Comparison of ENCODE assay signal across 30 cellular contexts in genomic region chr20:44199877-44200276, GRCh38. TPM values are rescaled to one million over a fixed set of nuclear protein-coding genes. Genes with fewer than 3 reads are reported as not detected.
A peak's percentile ranks its signal among the peaks of the same experiment; 100 is the strongest.
DNase-seq lines count a peak whose midpoint lies in the region; ATAC-seq, FAIRE-seq and TF ChIP-seq lines count a peak whose summit lies in the region.
"Had no signal": no experiment of that assay in that cellular context is flagged by ENCODE, and none has a peak within 500 bp of the region (broad histone marks: within the 10 kb centered on the region; RNA-seq: fewer than 3 reads in every experiment).

No MANE protein-coding gene starts in this region.

- peaks cover 57% of the 10 kb centered on the region for H3K36me3 Mint-ChIP-seq in T-helper 1 cell treated with Interleukin-12 subunit alpha and Interleukin-12 subunit beta and Interleukin-4 antibody, amounts not matched to agents 30 μg/mL and 1 μg/mL, for 36 hours (ENCODE audit: low read depth)
- H3K36me3 Mint-ChIP-seq in memory B cell: peaks cover 34% of the 10 kb centered on the region

- H3K9me3 Mint-ChIP-seq in T-helper 1 cell treated with Interleukin-12 subunit alpha and Interleukin-12 subunit beta and Interleukin-4 antibody, amounts not matched to agents 30 μg/mL and 1 μg/mL, for 36 hours: no peaks in the 10 kb centered on the region
- H3K9me3 Mint-ChIP-seq in memory B cell: no peaks in the 10 kb centered on the region
- H3K9me3 Mint-ChIP-seq: central memory CD8-positive, alpha-beta T cell; neural progenitor cell had no signal

- H3K79me2 ChIP-seq in HepG2 (ENCODE audit: insufficient read depth, low read length): peaks cover 53% of the 10 kb centered on the region

- H3K4me1 ChIP-seq in HepG2 (ENCODE audit: insufficient read depth, low read length) (peaks cover 7% of the 10 kb centered on the region; the same call in 1 of the 2 replicates), right lobe of liver (no peaks in the 10 kb centered on the region)
- H3K4me1 ChIP-seq: neural progenitor cell had no signal

- ATAC-seq in HepG2 (no peak; the same call in 2 of the 3 replicates), right lobe of liver (no peak), memory B cell (ENCODE audit: low read depth) (no peak), GM18511 (IDR thresholded peaks at IDR 0.05; ENCODE audit: unreplicated experiment) (no peak), HG02973 (IDR thresholded peaks at IDR 0.05; ENCODE audit: unreplicated experiment) (no peak)
- ATAC-seq: GM12878, K562, left colon, T-helper 17 cell had no signal

- in situ Hi-C loops in HepG2 (cut with HindIII; ENCODE audit: extremely low pct_ligation_motif_present, low pct_unique_long_range_greater_than_20kb): no loop called here

- CTCF ChIA-PET in HepG2 (lab: Yijun Ruan, JAX; ENCODE audit: low intra/inter-chr PET ratio, low total read pairs): no interaction called here

- FAIRE-seq in HepG2 (lab: Jason Lieb, UNC): no peak
- FAIRE-seq in urothelium cell line (lab: Jason Lieb, UNC): peak; percentile 27
- FAIRE-seq: GM12878, K562 had no signal

- TF ChIP-seq POLR2A in HepG2 (IDR thresholded peaks at IDR 0.05; ENCODE audit: insufficient read depth in 1 of 2, low read depth in 2 of 2, low read length in 2 of 2): 0 out of 4 replicates have a peak, but pooled peaks of 1 of the 2 experiments have one; percentile 12
- TF ChIP-seq POLR2A in right lobe of liver (IDR thresholded peaks at IDR 0.05): no peak

- H3K27ac ChIP-seq in HepG2 (ENCODE audit: extremely low read length, insufficient read depth, low read length) (no peak overlapping the region), right lobe of liver (no peak overlapping the region)
- H3K27ac ChIP-seq: esophagus squamous epithelium, GM23248, neural progenitor cell, VCaP had no signal

- no peak for DNase-seq in T-helper 1 cell
- DNase-seq in HepG2 (ENCODE audit: low spot score): no peak
- no peak for DNase-seq in right lobe of liver
- no peak for DNase-seq in memory B cell (ENCODE audit: low spot score in 2 of 2)
- no peak for DNase-seq in urothelium cell line (ENCODE audit: low spot score)
- DNase-seq: 8988T; activated effector memory CD4-positive, alpha-beta T cell treated with Interleukin-2 at 50 U/mL for 16 hours; AML-193; DMS79; esophagus squamous epithelium; GM23248; left colon; midbrain; NCI-H526 treated with DMSO at 0.1 percent for 48 hours; SIG-M5; stimulated activated CD4-positive, alpha-beta T cell treated with anti-CD3 and anti-CD28 coated beads, Interleukin-4, amount 100 ng/mL, for 4 hours; T-helper 17 cell had no signal

- H4K20me1 ChIP-seq in HepG2 (ENCODE audit: insufficient read depth, low read length): peaks cover 7% of the 10 kb centered on the region

- no TSS peak for BruUV-seq in HepG2 (replicated peaks; lab: Mats Ljungman, UMichigan)

- TF ChIP-seq CTCF in HepG2 (CRISPR knock-in tag; IDR thresholded peaks at IDR 0.05) (no peak), right lobe of liver (IDR thresholded peaks at IDR 0.05) (no peak)

- no peak for TF ChIP-seq RAD21 in HepG2 (CRISPR knock-in tag; IDR thresholded peaks at IDR 0.05)

- peak overlapping the region; percentile 93 for H3K27ac Mint-ChIP-seq in T-helper 1 cell treated with Interleukin-12 subunit alpha and Interleukin-12 subunit beta and Interleukin-4 antibody, amounts not matched to agents 30 μg/mL and 1 μg/mL, for 36 hours
- peak overlapping the region; percentile 28 for H3K27ac Mint-ChIP-seq in memory B cell
- H3K27ac Mint-ChIP-seq: neural progenitor cell had no signal

- H3K4me3 ChIP-seq in HepG2 (replicated peaks in 1 of 3; ENCODE audit: insufficient read depth in 1 of 3, low read depth in 2 of 3, low read length in 3 of 3): no peak overlapping the region
- H3K4me3 ChIP-seq in right lobe of liver: no peak overlapping the region
- H3K4me3 ChIP-seq: ascending aorta, esophagus squamous epithelium, GM12878, GM23248, K562, neural progenitor cell had no signal

- no peaks in the 10 kb centered on the region for H3K27me3 Mint-ChIP-seq in T-helper 1 cell treated with Interleukin-12 subunit alpha and Interleukin-12 subunit beta and Interleukin-4 antibody, amounts not matched to agents 30 μg/mL and 1 μg/mL, for 36 hours (ENCODE audit: low read depth)
- no peaks in the 10 kb centered on the region for H3K27me3 Mint-ChIP-seq in memory B cell
- H3K27me3 Mint-ChIP-seq: central memory CD8-positive, alpha-beta T cell; T-helper 17 cell had no signal

- no peaks in the 10 kb centered on the region for H3K27me3 ChIP-seq in HepG2 (ENCODE audit: control insufficient read depth in 1 of 2, insufficient read depth in 2 of 2, low read length in 2 of 2)
- H3K27me3 ChIP-seq in right lobe of liver: no peaks in the 10 kb centered on the region
- H3K27me3 ChIP-seq: ascending aorta, esophagus squamous epithelium, neural progenitor cell had no signal

- TF ChIP-seq EP300 in HepG2 (IDR thresholded peaks at IDR 0.05; ENCODE audit: low read depth in 2 of 2, low read length in 2 of 2): no peak
- TF ChIP-seq EP300 in HepG2 (CRISPR knock-in tag; IDR thresholded peaks at IDR 0.05; ENCODE audit: borderline replicate concordance): no peak

- peaks cover 24% of the 10 kb centered on the region for H3K4me1 Mint-ChIP-seq in T-helper 1 cell treated with Interleukin-12 subunit alpha and Interleukin-12 subunit beta and Interleukin-4 antibody, amounts not matched to agents 30 μg/mL and 1 μg/mL, for 36 hours (ENCODE audit: low read depth)
- peaks cover 15% of the 10 kb centered on the region for H3K4me1 Mint-ChIP-seq in memory B cell

- H3K9ac ChIP-seq in HepG2 (ENCODE audit: insufficient read depth, low read depth, low read length): no peak overlapping the region
- H3K9ac ChIP-seq: GM23248, neural progenitor cell had no signal

- no peak overlapping the region for H2AFZ ChIP-seq in HepG2 (ENCODE audit: low read length)
- H2AFZ ChIP-seq: GM23248, neural progenitor cell had no signal

- no peaks in the 10 kb centered on the region for H3K9me3 ChIP-seq in HepG2 (ENCODE audit: low read length)
- H3K9me3 ChIP-seq in right lobe of liver: no peaks in the 10 kb centered on the region
- H3K9me3 ChIP-seq: ascending aorta, esophagus squamous epithelium had no signal

- POLR2A ChIA-PET in HepG2 (lab: Yijun Ruan, JAX): no interaction called here

- intact Hi-C loops in HepG2 (cut with micrococcal nuclease; ENCODE audit: unreplicated experiment) (loop anchor here (10.0 kb wide), 2 partner anchors 475 to 535 kb away; partner anchors contain the start of genes GTSF1L and MYBL2), right lobe of liver (cut with DNase I) (no loop called here)

- 98% methylated on average over 4 of the region's 4 CpGs for WGBS in HepG2 (ENCODE audit: low lambda C conversion rate)
- WGBS in right lobe of liver (ENCODE audit: insufficient coverage, low coverage, low lambda C conversion rate, missing lambda C conversion rate): 100% methylated on average over 1 of the region's 4 CpGs

- H3K36me3 ChIP-seq in HepG2 (replicated peaks in 1 of 2; ENCODE audit: control insufficient read depth in 1 of 2, insufficient read depth in 2 of 2, low read length in 2 of 2) (peaks cover 38 to 82% of the 10 kb centered on the region in 2 experiments), right lobe of liver (peaks cover 0 to 75% (median 42%) of the 10 kb centered on the region in 4 donors)

- no peak overlapping the region for H3K4me2 ChIP-seq in HepG2 (ENCODE audit: low read depth, low read length)
- H3K4me2 ChIP-seq: neural progenitor cell had no signal

- H3K4me3 Mint-ChIP-seq in T-helper 1 cell treated with Interleukin-12 subunit alpha and Interleukin-12 subunit beta and Interleukin-4 antibody, amounts not matched to agents 30 μg/mL and 1 μg/mL, for 36 hours: no peak overlapping the region
- no peak overlapping the region for H3K4me3 Mint-ChIP-seq in memory B cell
- H3K4me3 Mint-ChIP-seq: central memory CD8-positive, alpha-beta T cell; neural progenitor cell; T-helper 17 cell had no signal

RNA-seq across cellular contexts. Expression of gene OSER1, which starts 10.7 kb away (rescaled TPM):
- 71.2 and 92.8 TPM in 2 replicates for total RNA-seq in HepG2 (2016; rRNA removed; fragmentation: Illumina TruSeq; extraction: Trizol)
- 47.2 and 53.9 TPM in 2 replicates for total RNA-seq in HepG2 (2016; cell fraction: cytosol; rRNA removed; fragmentation: Illumina TruSeq; extraction: Trizol; ENCODE audit: low read depth)
- total RNA-seq in HepG2 (2016; cell fraction: insoluble cytoplasmic fraction; rRNA removed; fragmentation: Illumina TruSeq; extraction: Trizol): 68.4 and 97.8 TPM in 2 replicates
- 55.7 and 63.5 TPM in 2 replicates for total RNA-seq in HepG2 (2016; cell fraction: membrane; rRNA removed; fragmentation: Illumina TruSeq; extraction: Trizol)
- 43.8 and 44.3 TPM in 2 replicates for total RNA-seq in HepG2 (2016; cell fraction: nucleus; rRNA removed; fragmentation: Illumina TruSeq; extraction: Trizol)
- polyA plus RNA-seq in HepG2 (2011; rRNA removed): 67.0 and 71.5 TPM in 2 replicates
- polyA plus RNA-seq in HepG2 (2011; cell fraction: cytosol; rRNA removed): 45.9 and 56.3 TPM in 2 replicates
- polyA plus RNA-seq in HepG2 (2011; cell fraction: nucleus; rRNA removed): 61.9 and 63.0 TPM in 2 replicates
- 47.9 and 61.6 TPM in 2 replicates for polyA plus RNA-seq in HepG2 (2012)
- 20.0 and 20.3 TPM in 2 replicates for polyA plus RNA-seq in HepG2 (2016; cell fraction: cytosol; fragmentation: Illumina TruSeq; extraction: Trizol; ENCODE audit: low read depth)
- polyA plus RNA-seq in HepG2 (2016; cell fraction: insoluble cytoplasmic fraction; fragmentation: Illumina TruSeq; extraction: Trizol; ENCODE audit: low read depth): 76.4 and 82.6 TPM in 2 replicates
- polyA plus RNA-seq in HepG2 (2016; cell fraction: membrane; fragmentation: Illumina TruSeq; extraction: Trizol; ENCODE audit: low read depth): 22.2 and 23.0 TPM in 2 replicates
- 77.5 and 79.8 TPM in 2 replicates for polyA plus RNA-seq in HepG2 (2016; cell fraction: nucleus; fragmentation: Illumina TruSeq; extraction: Trizol; ENCODE audit: insufficient read depth, low read depth)
- 42.9 and 49.7 TPM in 2 replicates for polyA minus RNA-seq in HepG2 (2011; rRNA and poly(A)+ RNA removed; ENCODE audit: low replicate concordance)
- polyA minus RNA-seq in HepG2 (2011; cell fraction: cytosol; rRNA and poly(A)+ RNA removed): 32.4 and 37.8 TPM in 2 replicates
- polyA minus RNA-seq in HepG2 (2011; cell fraction: nucleus; rRNA and poly(A)+ RNA removed): 18.4 and 28.8 TPM in 2 replicates
- 10 to 100 TPM; 13.0 to 20.4 (median 17.3) TPM for total RNA-seq in right lobe of liver

RNA-seq across cellular contexts. Expression of gene JPH2, which starts 12.9 kb away (rescaled TPM):
- total RNA-seq in HepG2 (2016; rRNA removed; fragmentation: Illumina TruSeq; extraction: Trizol): not detected in 2 replicates
- not detected in 2 replicates for total RNA-seq in HepG2 (2016; cell fraction: cytosol; rRNA removed; fragmentation: Illumina TruSeq; extraction: Trizol; ENCODE audit: low read depth)
- not detected in 2 replicates for total RNA-seq in HepG2 (2016; cell fraction: insoluble cytoplasmic fraction; rRNA removed; fragmentation: Illumina TruSeq; extraction: Trizol)
- total RNA-seq in HepG2 (2016; cell fraction: membrane; rRNA removed; fragmentation: Illumina TruSeq; extraction: Trizol): not detected in 2 replicates
- total RNA-seq in HepG2 (2016; cell fraction: nucleus; rRNA removed; fragmentation: Illumina TruSeq; extraction: Trizol): not detected in 2 replicates
- polyA plus RNA-seq in HepG2 (2011; rRNA removed): 0.42 and 0.61 TPM in 2 replicates
- polyA plus RNA-seq in HepG2 (2011; cell fraction: cytosol; rRNA removed): 0.23 and 0.32 TPM in 2 replicates
- 2.7 and 2.9 TPM in 2 replicates for polyA plus RNA-seq in HepG2 (2011; cell fraction: nucleus; rRNA removed)
- polyA plus RNA-seq in HepG2 (2012): 0.52 and 1.4 TPM in 2 replicates
- polyA plus RNA-seq in HepG2 (2016; cell fraction: cytosol; fragmentation: Illumina TruSeq; extraction: Trizol; ENCODE audit: low read depth): not detected in 2 replicates
- polyA plus RNA-seq in HepG2 (2016; cell fraction: insoluble cytoplasmic fraction; fragmentation: Illumina TruSeq; extraction: Trizol; ENCODE audit: low read depth): not detected in 2 replicates
- not detected in 2 replicates for polyA plus RNA-seq in HepG2 (2016; cell fraction: membrane; fragmentation: Illumina TruSeq; extraction: Trizol; ENCODE audit: low read depth)
- not detected in 2 replicates for polyA plus RNA-seq in HepG2 (2016; cell fraction: nucleus; fragmentation: Illumina TruSeq; extraction: Trizol; ENCODE audit: insufficient read depth, low read depth)
- polyA minus RNA-seq in HepG2 (2011; rRNA and poly(A)+ RNA removed; ENCODE audit: low replicate concordance): 1.1 and 9.5 TPM in 2 replicates
- polyA minus RNA-seq in HepG2 (2011; cell fraction: cytosol; rRNA and poly(A)+ RNA removed): 0.30 TPM in 1 of 2 replicates, not detected in the other
- polyA minus RNA-seq in HepG2 (2011; cell fraction: nucleus; rRNA and poly(A)+ RNA removed): 3.7 and 4.5 TPM in 2 replicates
- total RNA-seq in right lobe of liver: under 1 TPM in 5 of 6 experiments, not detected in 1; 0.09 to 0.31 (median 0.10) TPM
- total RNA-seq: activated CD8-positive, alpha-beta memory T cell treated with anti-CD3 and anti-CD28 coated beads for 36 hours; GM12878; K562; OCI-LY7; pulmonary artery endothelial cell; T-helper 17 cell had no signal
- polyA plus RNA-seq: K562 had no signal

RNA-seq across cellular contexts. Expression of gene GDAP1L1, which starts 47.2 kb away (rescaled TPM):
- total RNA-seq in HepG2 (2016; rRNA removed; fragmentation: Illumina TruSeq; extraction: Trizol) (not detected in 2 replicates), right lobe of liver (not detected)
- total RNA-seq in HepG2 (2016; cell fraction: cytosol; rRNA removed; fragmentation: Illumina TruSeq; extraction: Trizol; ENCODE audit: low read depth): not detected in 2 replicates
- not detected in 2 replicates for total RNA-seq in HepG2 (2016; cell fraction: insoluble cytoplasmic fraction; rRNA removed; fragmentation: Illumina TruSeq; extraction: Trizol)
- not detected in 2 replicates for total RNA-seq in HepG2 (2016; cell fraction: membrane; rRNA removed; fragmentation: Illumina TruSeq; extraction: Trizol)
- total RNA-seq in HepG2 (2016; cell fraction: nucleus; rRNA removed; fragmentation: Illumina TruSeq; extraction: Trizol): not detected in 2 replicates
- polyA plus RNA-seq in HepG2 (2011; rRNA removed): 0.04 and 0.13 TPM in 2 replicates
- polyA plus RNA-seq in HepG2 (2011; cell fraction: cytosol; rRNA removed): 0.26 TPM in 1 of 2 replicates, not detected in the other
- polyA plus RNA-seq in HepG2 (2011; cell fraction: nucleus; rRNA removed): 0.26 TPM in 1 of 2 replicates, not detected in the other
- polyA plus RNA-seq in HepG2 (2012): 0.47 and 0.64 TPM in 2 replicates
- polyA plus RNA-seq in HepG2 (2016; cell fraction: cytosol; fragmentation: Illumina TruSeq; extraction: Trizol; ENCODE audit: low read depth): not detected in 2 replicates
- not detected in 2 replicates for polyA plus RNA-seq in HepG2 (2016; cell fraction: insoluble cytoplasmic fraction; fragmentation: Illumina TruSeq; extraction: Trizol; ENCODE audit: low read depth)
- polyA plus RNA-seq in HepG2 (2016; cell fraction: membrane; fragmentation: Illumina TruSeq; extraction: Trizol; ENCODE audit: low read depth): not detected in 2 replicates
- polyA plus RNA-seq in HepG2 (2016; cell fraction: nucleus; fragmentation: Illumina TruSeq; extraction: Trizol; ENCODE audit: insufficient read depth, low read depth): not detected in 2 replicates
- not detected in 2 replicates for polyA minus RNA-seq in HepG2 (2011; rRNA and poly(A)+ RNA removed; ENCODE audit: low replicate concordance)
- polyA minus RNA-seq in HepG2 (2011; cell fraction: cytosol; rRNA and poly(A)+ RNA removed): not detected in 2 replicates
- not detected in 2 replicates for polyA minus RNA-seq in HepG2 (2011; cell fraction: nucleus; rRNA and poly(A)+ RNA removed)
- total RNA-seq: activated CD8-positive, alpha-beta memory T cell treated with anti-CD3 and anti-CD28 coated beads for 36 hours; ascending aorta; esophagus squamous epithelium; glomerular endothelial cell; GM12878; GM23248; left colon; pulmonary artery endothelial cell; T-helper 17 cell had no signal
- polyA plus RNA-seq: GM23248 had no signal
